ENCODE assay signal across 32 cellular contexts in genomic region chr12:116794725-116795124, GRCh38.
"Had no signal": no experiment of that assay in that cellular context is flagged by ENCODE, and none has a peak within 500 bp of the region (broad histone marks: within the 10 kb centered on the region; RNA-seq: fewer than 3 reads in every experiment).

No MANE protein-coding gene starts in this region.

- H3K4me1 ChIP-seq: adrenal gland, ascending aorta, breast epithelium, gastrocnemius medialis had no signal

- H3K27ac ChIP-seq: adrenal gland, ascending aorta, breast epithelium, cardiac muscle cell, coronary artery, dorsolateral prefrontal cortex, gastrocnemius medialis, heart left ventricle, WERI-Rb-1 had no signal

- DNase-seq: activated B cell treated with CpG ODN at 0.5 μM for 24 hours; activated CD4-positive, alpha-beta T cell treated with anti-CD3 and anti-CD28 coated beads for 48 hours; activated CD4-positive, alpha-beta T cell treated with anti-CD3 and anti-CD28 coated beads, Interleukin-2, amount 50 U/mL, for 1 hour; activated CD4-positive, alpha-beta T cell treated with anti-CD3 and anti-CD28 coated beads, Interleukin-2, amount 50 U/mL, for 48 hours; activated CD8-positive, alpha-beta memory T cell treated with anti-CD3 and anti-CD28 coated beads for 24 hours; activated CD8-positive, alpha-beta T cell treated with anti-CD3 and anti-CD28 coated beads for 36 hours; activated effector memory CD4-positive, alpha-beta T cell treated with Interleukin-2 at 50 U/mL for 16 hours; activated naive CD4-positive, alpha-beta T cell treated with anti-CD3 and anti-CD28 coated beads for 36 hours; activated naive CD8-positive, alpha-beta T cell treated with anti-CD3 and anti-CD28 coated beads for 36 hours; activated naive CD8-positive, alpha-beta T cell treated with anti-CD3 and anti-CD28 coated beads, Interleukin-2, amount 50 U/mL, for 24 hours; activated T-cell treated with anti-CD3 and anti-CD28 coated beads, Interleukin-2, amount 50 U/mL, for 4 hours; adrenal gland; central memory CD4-positive, alpha-beta T cell; cerebellar nuclear complex; dorsolateral prefrontal cortex; effector memory CD4-positive, alpha-beta T cell; endodermal cell; foreskin fibroblast; gastrocnemius medialis; glutamatergic neuron; heart left ventricle; T-helper 1 cell; T-helper 17 cell; T1000; WERI-Rb-1 had no signal

- H3K36me3 ChIP-seq: adrenal gland, ascending aorta, breast epithelium, cardiac muscle cell, gastrocnemius medialis, heart left ventricle had no signal

- ATAC-seq: activated CD4-positive, CD25-positive, alpha-beta regulatory T cell treated with anti-CD3 and anti-CD28 coated beads, Interleukin-2, amount 50 U/mL, for 24 hours; activated CD8-positive, alpha-beta T cell treated with anti-CD3 and anti-CD28 coated beads for 36 hours; activated naive CD8-positive, alpha-beta T cell treated with anti-CD3 and anti-CD28 coated beads, Interleukin-2, amount 50 U/mL, for 24 hours; activated T-cell treated with anti-CD3 and anti-CD28 coated beads, Interleukin-2, amount 50 U/mL, for 4 hours; activated T-helper 17 cell treated with anti-CD3 and anti-CD28 coated beads, Interleukin-2, amount 50 U/mL, for 72 hours; esophagus mucosa; gastrocnemius medialis; heart left ventricle; T-helper 17 cell had no signal

- H3K9me3 ChIP-seq: adrenal gland, gastrocnemius medialis had no signal

- H3K27me3 ChIP-seq: adrenal gland, ascending aorta, breast epithelium, cardiac muscle cell, dorsolateral prefrontal cortex, gastrocnemius medialis, heart left ventricle had no signal

- H3K4me3 ChIP-seq: adrenal gland, ascending aorta, breast epithelium, cardiac muscle cell, coronary artery, dorsolateral prefrontal cortex, gastrocnemius medialis, heart left ventricle had no signal
